ENCODE assay signal across 11 cellular contexts in the genomic region with DNA sequence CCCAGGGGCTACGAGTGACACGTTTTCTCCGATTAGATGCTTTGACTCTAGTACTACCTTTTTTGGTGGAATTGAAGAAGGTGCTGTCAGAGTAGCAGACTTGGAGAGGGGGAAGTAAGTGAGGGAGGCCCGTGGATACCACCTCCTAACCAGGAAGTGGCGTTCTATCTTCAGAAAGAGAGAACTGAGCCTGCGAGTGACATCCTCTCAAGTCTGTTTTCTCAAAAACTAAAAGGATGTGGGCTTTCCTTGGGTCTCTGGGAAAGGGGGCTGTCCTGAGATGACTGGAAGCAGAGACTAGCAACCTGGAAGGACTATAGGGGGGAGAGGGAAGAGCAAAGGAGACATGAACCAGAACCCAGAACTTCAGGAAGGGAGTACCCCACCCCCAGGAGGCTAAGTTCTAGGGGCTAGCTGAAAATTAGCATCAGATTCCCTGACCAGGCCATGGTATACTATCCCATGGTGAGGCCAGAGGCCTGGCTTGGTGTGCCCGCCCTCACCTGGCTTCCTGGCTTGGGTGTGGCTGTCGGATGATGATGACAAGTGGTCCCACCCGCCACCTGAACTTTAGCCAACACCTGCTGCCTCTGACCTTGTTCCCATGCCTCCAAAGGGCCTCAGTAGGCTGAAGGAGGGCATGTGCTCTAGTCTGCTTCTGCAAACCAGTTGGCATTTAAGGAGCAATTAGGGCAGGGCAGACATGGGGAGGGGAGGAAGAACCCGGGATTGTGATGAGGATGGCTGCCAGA. TPM values are rescaled to one million over a fixed set of nuclear protein-coding genes. Genes with fewer than 3 reads are reported as not detected.
DNase-seq lines count a peak whose midpoint lies in the region; ATAC-seq and TF ChIP-seq lines count a peak whose summit lies in the region.
"Had no signal": no experiment of that assay in that cellular context is flagged by ENCODE, and none has a peak within 500 bp of the region (broad histone marks: within the 10 kb centered on the region; RNA-seq: fewer than 3 reads in every experiment).

No MANE protein-coding gene starts in this region.

- ATAC-seq in activated naive CD8-positive, alpha-beta T cell treated with anti-CD3 and anti-CD28 coated beads, Interleukin-2, amount 10 ng/mL, durations not matched to agents 7 days and 5 days (ENCODE audit: low read depth), result no peak
- no peak for ATAC-seq in natural killer cell
- ATAC-seq: activated CD4-positive, CD25-positive, alpha-beta regulatory T cell treated with anti-CD3 and anti-CD28 coated beads, Interleukin-2, amount 50 U/mL, for 24 hours had no signal

- H3K27me3 Mint-ChIP-seq in activated naive CD8-positive, alpha-beta T cell treated with anti-CD3 and anti-CD28 coated beads, Interleukin-2, amount 10 ng/mL, durations not matched to agents 7 days and 5 days, result no peaks in the 10 kb centered on the region
- H3K27me3 Mint-ChIP-seq in natural killer cell (ENCODE audit: low read depth in 2 of 2) (no peaks in the 10 kb centered on the region), Calu3 (ENCODE audit: unreplicated experiment) (peaks cover 4% of the 10 kb centered on the region), Caco-2 (ENCODE audit: insufficient read depth, unreplicated experiment) (no peaks in the 10 kb centered on the region)

- H4K20me1 ChIP-seq in BLaER1 treated with 17β-estradiol and CSF1 and Interleukin-3, amounts not matched to agents 10 nM and 100 nM, result peaks cover 0 to 71% (median 7%) of the 10 kb centered on the region in 11 experiments; a peak in 8 of 22 replicates

- DNase-seq in KBM-7 (peak; percentile 63), natural killer cell (no peak), SHP77 (lab: John Stamatoyannopoulos, UW) (no peak), H4 (ENCODE audit: low spot score) (no peak), Calu3 (no peak), Caco-2 (no peak)
- DNase-seq in activated naive CD8-positive, alpha-beta T cell treated with anti-CD3 and anti-CD28 coated beads, Interleukin-2, amount 10 ng/mL, durations not matched to agents 7 days and 5 days, result no peak
- DNase-seq: kidney glomerular epithelial cell, NCI-H446 had no signal

- no peaks in the 10 kb centered on the region for H3K27me3 ChIP-seq in BLaER1 treated with 17β-estradiol and CSF1 and Interleukin-3, amounts not matched to agents 10 nM and 100 nM
- no peaks in the 10 kb centered on the region for H3K27me3 ChIP-seq in Caco-2 (replicated peaks; ENCODE audit: control insufficient read depth, insufficient read depth, low read length)

- peak overlapping the region; percentile 94 for H3K27ac Mint-ChIP-seq in activated naive CD8-positive, alpha-beta T cell treated with anti-CD3 and anti-CD28 coated beads, Interleukin-2, amount 10 ng/mL, durations not matched to agents 7 days and 5 days
- H3K27ac Mint-ChIP-seq in natural killer cell, result peak overlapping the region; percentile 93 to 99
- no peak overlapping the region for H3K27ac Mint-ChIP-seq in Calu3 (ENCODE audit: unreplicated experiment)
- H3K27ac Mint-ChIP-seq in Caco-2 (ENCODE audit: unreplicated experiment), result no peak overlapping the region

- in situ Hi-C loops in KBM-7 (cut with MboI; ENCODE audit: low pct_unique_long_range_greater_than_20kb, low sequenced_read_pairs), result no loop called here

- CTCF ChIA-PET in Calu3 (lab: Charles Lee), result interaction anchor here (0.6 to 2.0 kb wide), 2 partner anchors 7 to 315 kb away, joined by 3 to 5 read pairs; no protein-coding TSS in a partner anchor
- CTCF ChIA-PET in Caco-2 (lab: Charles Lee), result no interaction called here

- intact Hi-C loops in natural killer cell (cut with micrococcal nuclease) (loop anchor here (2.0 kb wide), 3 partner anchors 21 to 89 kb away; partner anchors contain the start of gene LAX1), Calu3 (cut with micrococcal nuclease; ENCODE audit: unreplicated experiment) (no loop called here), Caco-2 (cut with micrococcal nuclease; ENCODE audit: unreplicated experiment) (no loop called here)

- TF ChIP-seq CTCF in natural killer cell (IDR thresholded peaks at IDR 0.05) (no peak), Calu3 (IDR thresholded peaks at IDR 0.05; ENCODE audit: unreplicated experiment) (no peak), Caco-2 (IDR thresholded peaks at IDR 0.05; ENCODE audit: insufficient read depth in 1 of 2, low read depth in 1 of 2, low read length in 1 of 2, severe bottlenecking in 1 of 2, unreplicated experiment in 1 of 2) (no peak)

- peak overlapping the region; percentile 17 to 96 (median 92); a peak in 20 of 22 replicates for H3K27ac ChIP-seq in BLaER1 treated with 17β-estradiol and CSF1 and Interleukin-3, amounts not matched to agents 10 nM and 100 nM

- H3K4me1 Mint-ChIP-seq in activated naive CD8-positive, alpha-beta T cell treated with anti-CD3 and anti-CD28 coated beads, Interleukin-2, amount 10 ng/mL, durations not matched to agents 7 days and 5 days, result peaks cover 40% of the 10 kb centered on the region
- H3K4me1 Mint-ChIP-seq in natural killer cell, result peaks cover 67 to 84% of the 10 kb centered on the region in 2 donors
- H3K4me1 Mint-ChIP-seq in Calu3 (ENCODE audit: low read depth, unreplicated experiment), result peaks cover 18% of the 10 kb centered on the region
- no peaks in the 10 kb centered on the region for H3K4me1 Mint-ChIP-seq in Caco-2 (ENCODE audit: low read depth, unreplicated experiment)

- H3K36me3 ChIP-seq in BLaER1 treated with 17β-estradiol and CSF1 and Interleukin-3, amounts not matched to agents 10 nM and 100 nM, result peaks cover 8 to 35% (median 16%) of the 10 kb centered on the region in 11 experiments; a peak in 20 of 22 replicates
- H3K36me3 ChIP-seq in Caco-2 (ENCODE audit: control insufficient read depth, insufficient read depth, low read length), result no peaks in the 10 kb centered on the region

- peaks cover 54 to 74% (median 68%) of the 10 kb centered on the region in 10 experiments for H3K4me1 ChIP-seq in BLaER1 treated with 17β-estradiol and CSF1 and Interleukin-3, amounts not matched to agents 10 nM and 100 nM
- no peaks in the 10 kb centered on the region; the same call in 1 of the 2 replicates for H3K4me1 ChIP-seq in Caco-2

- peaks cover 22% of the 10 kb centered on the region for H3K36me3 Mint-ChIP-seq in activated naive CD8-positive, alpha-beta T cell treated with anti-CD3 and anti-CD28 coated beads, Interleukin-2, amount 10 ng/mL, durations not matched to agents 7 days and 5 days
- no peaks in the 10 kb centered on the region for H3K36me3 Mint-ChIP-seq in natural killer cell
- H3K36me3 Mint-ChIP-seq in Calu3 (ENCODE audit: insufficient read depth, unreplicated experiment), result no peaks in the 10 kb centered on the region
- no peaks in the 10 kb centered on the region for H3K36me3 Mint-ChIP-seq in Caco-2 (ENCODE audit: insufficient read depth, unreplicated experiment)

- H3K4me3 ChIP-seq in BLaER1 treated with 17β-estradiol and CSF1 and Interleukin-3, amounts not matched to agents 10 nM and 100 nM, result 0 out of 20 replicates have a peak overlapping the region, but pooled peaks of 1 of the 10 experiments have one; percentile 20
- no peak overlapping the region for H3K4me3 ChIP-seq in Caco-2 (ENCODE audit: low read depth, low read length)

- H3K4me2 ChIP-seq in BLaER1 treated with 17β-estradiol and CSF1 and Interleukin-3, amounts not matched to agents 10 nM and 100 nM, result peak overlapping the region; percentile 68 to 97 (median 90)

- peak overlapping the region; percentile 76 for H3K4me3 Mint-ChIP-seq in activated naive CD8-positive, alpha-beta T cell treated with anti-CD3 and anti-CD28 coated beads, Interleukin-2, amount 10 ng/mL, durations not matched to agents 7 days and 5 days
- H3K4me3 Mint-ChIP-seq in natural killer cell, result peak overlapping the region; percentile 91
- no peak overlapping the region for H3K4me3 Mint-ChIP-seq in Calu3 (ENCODE audit: low read depth, unreplicated experiment)
- no peak overlapping the region for H3K4me3 Mint-ChIP-seq in Caco-2 (ENCODE audit: unreplicated experiment)

- H3K9me3 Mint-ChIP-seq in activated naive CD8-positive, alpha-beta T cell treated with anti-CD3 and anti-CD28 coated beads, Interleukin-2, amount 10 ng/mL, durations not matched to agents 7 days and 5 days, result no peaks in the 10 kb centered on the region
- H3K9me3 Mint-ChIP-seq in natural killer cell (no peaks in the 10 kb centered on the region), Calu3 (ENCODE audit: low read depth, unreplicated experiment) (no peaks in the 10 kb centered on the region), Caco-2 (ENCODE audit: unreplicated experiment) (no peaks in the 10 kb centered on the region)

- peak overlapping the region in 10 of 11 experiments; percentile 12 to 81 (median 46); a peak in 17 of 22 replicates for H3K9ac ChIP-seq in BLaER1 treated with 17β-estradiol and CSF1 and Interleukin-3, amounts not matched to agents 10 nM and 100 nM

- BruUV-seq in Calu3 (replicated peaks; lab: Mats Ljungman, UMichigan) (no TSS peak), Caco-2 (replicated peaks; lab: Mats Ljungman, UMichigan) (no TSS peak)

- POLR2A ChIA-PET in activated naive CD8-positive, alpha-beta T cell treated with anti-CD3 and anti-CD28 coated beads, Interleukin-2, amount 10 ng/mL, durations not matched to agents 7 days and 5 days (lab: Charles Lee), result interaction anchor here (1.0 to 3.3 kb wide), 2 partner anchors 23 to 89 kb away, joined by 3 to 21 read pairs; partner anchors contain the start of gene LAX1
- POLR2A ChIA-PET in Caco-2 (lab: Charles Lee), result no interaction called here

- 0 out of 22 replicates have a peak, but pooled peaks cover 0 to 4% (median 0%) of the 10 kb centered on the region in 11 experiments for H3K9me3 ChIP-seq in BLaER1 treated with 17β-estradiol and CSF1 and Interleukin-3, amounts not matched to agents 10 nM and 100 nM (replicated peaks in 1 of 11)
- no peaks in the 10 kb centered on the region for H3K9me3 ChIP-seq in Caco-2

RNA-seq across cellular contexts. Expression of gene ATP2B4, which starts 49.1 kb away (rescaled TPM):
- 10 to 100 TPM; 64.5 to 67.2 TPM for total RNA-seq in activated naive CD8-positive, alpha-beta T cell treated with anti-CD3 and anti-CD28 coated beads, Interleukin-2, amount 10 ng/mL, durations not matched to agents 7 days and 5 days
- 100 to 1,000 TPM; 175 to 235 (median 196) TPM for total RNA-seq in natural killer cell
- total RNA-seq in H4 (2014; rRNA removed; shearing (Covaris generic)), result 11.8 and 17.6 TPM in 2 replicates
- total RNA-seq in Calu3 (2022), result 1.9 and 3.9 TPM in 2 replicates
- 13.4 and 14.3 TPM in 2 replicates for total RNA-seq in Caco-2 (2022)

Comparison
In these comparisons a context has a peak if more than half of its experiments do, and no peak if none do; other contexts are left out.
1. H3K27ac Mint-ChIP-seq: peak in activated naive CD8-positive, alpha-beta T cell treated with anti-CD3 and anti-CD28 coated beads, Interleukin-2, amount 10 ng/mL, durations not matched to agents 7 days and 5 days (single experiment) and natural killer cell (2 of 2); none in Calu3 (single experiment) and Caco-2 (single experiment).
2. H3K4me3 Mint-ChIP-seq: peak in activated naive CD8-positive, alpha-beta T cell treated with anti-CD3 and anti-CD28 coated beads, Interleukin-2, amount 10 ng/mL, durations not matched to agents 7 days and 5 days (single experiment) and natural killer cell (single experiment); none in Calu3 (single experiment) and Caco-2 (single experiment).